Comparison of ENCODE assay signal across 8 cellular contexts in genomic region chr17:39729280-39729851, GRCh38. TPM values are rescaled to one million over a fixed set of nuclear protein-coding genes. Genes with fewer than 3 reads are reported as not detected.
DNase-seq lines count a peak whose midpoint lies in the region; ATAC-seq, FAIRE-seq and TF ChIP-seq lines count a peak whose summit lies in the region.

No MANE protein-coding gene starts in this region.

- TF ChIP-seq CTCF in kidney epithelial cell (IDR thresholded peaks at IDR 0.05; ENCODE audit: insufficient read depth, low read length, poor library complexity, severe bottlenecking), result no peak
- no peak for TF ChIP-seq CTCF in thoracic aorta (IDR thresholded peaks at IDR 0.05)

- CTCF ChIA-PET in activated CD4-positive, alpha-beta T cell treated with anti-CD3 and anti-CD28 coated beads, Interleukin-2, amount 10 ng/mL, durations not matched to agents 7 days and 5 days (lab: Charles Lee), result interaction anchor here (0.6 to 3.9 kb wide), 35 partner anchors 9 to 251 kb away, joined by 3 to 24 read pairs (median 4); partner anchors contain the start of genes ERBB2, PGAP3 and PSMD3

- H3K4me1 ChIP-seq in thoracic aorta (ENCODE audit: control insufficient read depth in 1 of 2, low read depth in 2 of 2), result peaks cover 6 to 13% of the 10 kb centered on the region in 2 donors

- no peak for DNase-seq in activated CD4-positive, alpha-beta T cell treated with anti-CD3 and anti-CD28 coated beads, Interleukin-2, amount 10 ng/mL, durations not matched to agents 7 days and 5 days
- DNase-seq in activated CD4-positive, alpha-beta T cell treated with anti-CD3 and anti-CD28 coated beads, Interleukin-2, amount 50 U/mL, for 4 hours, result no peak
- DNase-seq in kidney epithelial cell (ENCODE audit: low read depth) (no peak), thoracic aorta (ENCODE audit: low spot score) (no peak), 8988T (no peak), frontal cortex (ENCODE audit: low spot score in 2 of 2) (no peak)

- H3K4me3 Mint-ChIP-seq in activated CD4-positive, alpha-beta T cell treated with anti-CD3 and anti-CD28 coated beads, Interleukin-2, amount 10 ng/mL, durations not matched to agents 7 days and 5 days, result peak overlapping the region; percentile 91
- H3K4me3 Mint-ChIP-seq in activated naive CD8-positive, alpha-beta T cell, result peak overlapping the region; percentile 94

- FAIRE-seq in frontal cortex (lab: Jason Lieb, UNC), result no peak

- no peaks in the 10 kb centered on the region for H3K9me3 Mint-ChIP-seq in activated CD4-positive, alpha-beta T cell treated with anti-CD3 and anti-CD28 coated beads, Interleukin-2, amount 10 ng/mL, durations not matched to agents 7 days and 5 days
- H3K9me3 Mint-ChIP-seq in activated naive CD8-positive, alpha-beta T cell (ENCODE audit: low read depth), result no peaks in the 10 kb centered on the region

- peaks cover 23% of the 10 kb centered on the region for H3K36me3 Mint-ChIP-seq in activated CD4-positive, alpha-beta T cell treated with anti-CD3 and anti-CD28 coated beads, Interleukin-2, amount 10 ng/mL, durations not matched to agents 7 days and 5 days (ENCODE audit: low read depth)
- H3K36me3 Mint-ChIP-seq in activated naive CD8-positive, alpha-beta T cell, result peaks cover 2% of the 10 kb centered on the region

- H3K27me3 ChIP-seq in kidney epithelial cell (ENCODE audit: control insufficient read depth, insufficient read depth, low read length) (no peaks in the 10 kb centered on the region), thoracic aorta (replicated peaks; ENCODE audit: insufficient read depth) (no peaks in the 10 kb centered on the region)

- H3K4me1 Mint-ChIP-seq in activated CD4-positive, alpha-beta T cell treated with anti-CD3 and anti-CD28 coated beads, Interleukin-2, amount 10 ng/mL, durations not matched to agents 7 days and 5 days, result peaks cover 22% of the 10 kb centered on the region
- H3K4me1 Mint-ChIP-seq in activated naive CD8-positive, alpha-beta T cell (ENCODE audit: low read depth), result peaks cover 16% of the 10 kb centered on the region

- H3K27ac Mint-ChIP-seq in activated CD4-positive, alpha-beta T cell treated with anti-CD3 and anti-CD28 coated beads, Interleukin-2, amount 10 ng/mL, durations not matched to agents 7 days and 5 days, result peak overlapping the region; percentile 95
- H3K27ac Mint-ChIP-seq in activated naive CD8-positive, alpha-beta T cell, result peak overlapping the region; percentile 87

- peaks cover 1% of the 10 kb centered on the region for H3K36me3 ChIP-seq in kidney epithelial cell (ENCODE audit: control insufficient read depth, insufficient read depth, low read length)
- peaks cover 23% of the 10 kb centered on the region for H3K36me3 ChIP-seq in thoracic aorta

- H3K4me3 ChIP-seq in kidney epithelial cell (ENCODE audit: low read depth, low read length), result peak overlapping the region; percentile 92
- peak overlapping the region; percentile 96 for H3K4me3 ChIP-seq in thoracic aorta

- ATAC-seq in thoracic aorta (ENCODE audit: insufficient number of reproducible peaks, low FRiP score, low read depth) (no peak), GM18858 (IDR thresholded peaks at IDR 0.05; ENCODE audit: unreplicated experiment) (no peak)

- POLR2A ChIA-PET in activated CD4-positive, alpha-beta T cell treated with anti-CD3 and anti-CD28 coated beads, Interleukin-2, amount 10 ng/mL, durations not matched to agents 7 days and 5 days (lab: Charles Lee), result interaction anchor here (1.4 kb wide), 1 partner anchor 42 kb away, joined by 3 read pairs; the partner anchor contains the start of gene PGAP3

- no peaks in the 10 kb centered on the region for H3K27me3 Mint-ChIP-seq in activated CD4-positive, alpha-beta T cell treated with anti-CD3 and anti-CD28 coated beads, Interleukin-2, amount 10 ng/mL, durations not matched to agents 7 days and 5 days
- no peaks in the 10 kb centered on the region for H3K27me3 Mint-ChIP-seq in activated naive CD8-positive, alpha-beta T cell

- peak overlapping the region; percentile 83 to 89 for H3K27ac ChIP-seq in thoracic aorta

- no peaks in the 10 kb centered on the region for H3K9me3 ChIP-seq in thoracic aorta

RNA-seq across cellular contexts. Expression of gene MIEN1, which starts 1.0 kb away (rescaled TPM):
- 10 to 100 TPM; 49.7 to 50.2 TPM for total RNA-seq in activated CD4-positive, alpha-beta T cell treated with anti-CD3 and anti-CD28 coated beads, Interleukin-2, amount 10 ng/mL, durations not matched to agents 7 days and 5 days
- total RNA-seq in kidney epithelial cell (83.7 and 97.0 TPM in 2 replicates), thoracic aorta (10 to 100 TPM; 27.1 to 30.3 TPM), frontal cortex (12.6 TPM)

RNA-seq across cellular contexts. Expression of gene GRB7, which starts 8.4 kb away (rescaled TPM):
- under 1 TPM; 0.69 to 0.81 TPM for total RNA-seq in activated CD4-positive, alpha-beta T cell treated with anti-CD3 and anti-CD28 coated beads, Interleukin-2, amount 10 ng/mL, durations not matched to agents 7 days and 5 days
- total RNA-seq in kidney epithelial cell (20.5 and 21.2 TPM in 2 replicates), thoracic aorta (1 to 10 TPM in 1 of 2 donors, under 1 TPM in 1; 0.85 to 1.4 TPM), frontal cortex (not detected)

RNA-seq across cellular contexts. Expression of gene ERBB2, which starts 29.5 kb away (rescaled TPM):
- total RNA-seq in activated CD4-positive, alpha-beta T cell treated with anti-CD3 and anti-CD28 coated beads, Interleukin-2, amount 10 ng/mL, durations not matched to agents 7 days and 5 days, result 1 to 10 TPM; 4.5 to 4.6 TPM
- total RNA-seq in kidney epithelial cell (44.1 and 47.2 TPM in 2 replicates), thoracic aorta (10 to 100 TPM; 88.1 to 94.7 TPM), frontal cortex (6.9 TPM)

RNA-seq across cellular contexts. Expression of gene PGAP3, which starts 41.5 kb away (rescaled TPM):
- 10 to 100 TPM; 27.0 to 30.6 TPM for total RNA-seq in activated CD4-positive, alpha-beta T cell treated with anti-CD3 and anti-CD28 coated beads, Interleukin-2, amount 10 ng/mL, durations not matched to agents 7 days and 5 days
- total RNA-seq in kidney epithelial cell (12.5 and 12.8 TPM in 2 replicates), thoracic aorta (10 to 100 TPM; 19.9 to 27.2 TPM), frontal cortex (8.2 TPM)
